In the genomic region with DNA sequence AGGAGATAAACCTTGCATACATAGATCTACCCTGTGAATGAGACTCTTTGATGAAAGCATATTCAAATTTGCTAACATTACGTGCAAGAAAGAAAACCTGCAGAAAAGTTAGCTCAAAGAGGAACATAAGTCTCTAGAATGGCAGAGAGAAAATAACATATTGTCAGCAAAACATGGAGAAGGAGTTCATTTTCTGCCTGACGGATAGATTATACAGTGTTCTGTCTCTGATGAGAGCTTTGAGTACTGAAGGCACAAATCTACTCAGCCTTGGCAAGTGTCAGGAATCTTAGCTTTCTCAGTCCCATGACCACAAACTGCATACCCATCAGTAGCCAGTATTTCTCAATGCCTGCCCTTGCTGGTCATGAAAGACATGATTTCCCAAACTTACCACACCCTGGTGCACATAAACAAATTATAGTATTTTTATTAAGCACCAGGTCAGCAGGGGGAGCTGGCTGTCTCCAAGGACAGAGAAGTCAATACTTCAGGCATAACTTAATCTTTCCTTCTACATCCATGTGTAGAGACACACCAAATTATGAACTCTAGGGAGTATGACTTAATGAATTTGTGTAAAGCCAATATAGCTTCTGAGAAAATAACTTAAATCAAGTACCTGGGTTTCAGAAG, we compare ENCODE assay signal across 21 cellular contexts.
A peak's percentile ranks its signal among the peaks of the same experiment; 100 is the strongest.
DNase-seq lines count a peak whose midpoint lies in the region; ATAC-seq and TF ChIP-seq lines count a peak whose summit lies in the region.
"Had no signal": no experiment of that assay in that cellular context is flagged by ENCODE, and none has a peak within 500 bp of the region (broad histone marks: within the 10 kb centered on the region; RNA-seq: fewer than 3 reads in every experiment).

No MANE protein-coding gene starts in this region.

- ATAC-seq in natural killer cell: no peak
- ATAC-seq: effector memory CD8-positive, alpha-beta T cell; naive thymus-derived CD8-positive, alpha-beta T cell; Panc1; psoas muscle had no signal

- H3K9me3 ChIP-seq in A673 (ENCODE audit: low read depth, low read length, poor library complexity, severe bottlenecking) (no peaks in the 10 kb centered on the region), OCI-LY7 (ENCODE audit: low read length) (no peaks in the 10 kb centered on the region)
- H3K9me3 ChIP-seq: psoas muscle, tibial nerve had no signal

- H3K27me3 Mint-ChIP-seq in natural killer cell (ENCODE audit: low read depth in 2 of 2): no peaks in the 10 kb centered on the region
- H3K27me3 Mint-ChIP-seq: effector memory CD8-positive, alpha-beta T cell; memory B cell; naive thymus-derived CD8-positive, alpha-beta T cell; stimulated activated naive CD8-positive, alpha-beta T cell treated with anti-CD3 and anti-CD28 coated beads, Interleukin-15, Interleukin-2, amounts not matched to agents 100 ng/mL and 50 ng/mL, for 24 hours had no signal

- no peaks in the 10 kb centered on the region for H4K20me1 ChIP-seq in OCI-LY7 (ENCODE audit: insufficient read depth, low read length)

- H3K4me3 ChIP-seq in A673 (ENCODE audit: low read depth, low read length, poor library complexity, severe bottlenecking) (no peak overlapping the region), OCI-LY7 (ENCODE audit: low read depth, low read length, poor library complexity, severe bottlenecking) (no peak overlapping the region), kidney epithelial cell (ENCODE audit: low read depth, low read length) (no peak overlapping the region)
- H3K4me3 ChIP-seq: esophagus squamous epithelium, psoas muscle, tibial nerve had no signal

- peaks cover 5 to 8% of the 10 kb centered on the region in 2 donors for H3K9me3 Mint-ChIP-seq in natural killer cell
- H3K9me3 Mint-ChIP-seq: memory B cell; stimulated activated naive CD8-positive, alpha-beta T cell treated with anti-CD3 and anti-CD28 coated beads, Interleukin-15, Interleukin-2, amounts not matched to agents 100 ng/mL and 50 ng/mL, for 24 hours had no signal

- intact Hi-C loops in A673 (cut with micrococcal nuclease; ENCODE audit: unreplicated experiment) (no loop called here), OCI-LY7 (cut with micrococcal nuclease; ENCODE audit: unreplicated experiment) (no loop called here), natural killer cell (cut with micrococcal nuclease) (no loop called here), head of caudate nucleus (cut with DNase I) (no loop called here)

- DNase-seq in A673 (ENCODE audit: low spot score) (peak; percentile 29), HT-29 (ENCODE audit: low spot score) (peak; percentile 5), OCI-LY7 (ENCODE audit: low spot score) (peak; percentile 8), kidney epithelial cell (ENCODE audit: low read depth) (no peak), natural killer cell (no peak), head of caudate nucleus (no peak)
- DNase-seq in activated CD8-positive, alpha-beta memory T cell treated with anti-CD3 and anti-CD28 coated beads for 24 hours: no peak
- DNase-seq: activated CD4-positive, alpha-beta T cell treated with anti-CD3 and anti-CD28 coated beads, Interleukin-2, amount 50 U/mL, for 4 hours; activated naive CD4-positive, alpha-beta T cell treated with Interleukin-2 at 50 U/mL for 16 hours; COR-L47; effector memory CD8-positive, alpha-beta T cell; esophagus squamous epithelium; naive thymus-derived CD8-positive, alpha-beta T cell; NCI-H748 treated with DMSO at 0.1 percent for 48 hours; psoas muscle; stimulated activated CD4-positive, alpha-beta T cell treated with anti-CD3 and anti-CD28 coated beads, Interleukin-4, amount 100 ng/mL, for 24 hours; T-helper 2 cell had no signal

- no TSS peak for BruUV-seq in A673 (replicated peaks; lab: Mats Ljungman, UMichigan)
- no TSS peak for BruUV-seq in OCI-LY7 (replicated peaks; lab: Mats Ljungman, UMichigan)

- H3K36me3 ChIP-seq in A673 (ENCODE audit: insufficient read depth, low read length, poor library complexity, severe bottlenecking) (no peaks in the 10 kb centered on the region), OCI-LY7 (ENCODE audit: insufficient read depth, low read length) (no peaks in the 10 kb centered on the region), kidney epithelial cell (ENCODE audit: control insufficient read depth, insufficient read depth, low read length) (no peaks in the 10 kb centered on the region)
- H3K36me3 ChIP-seq: esophagus squamous epithelium, tibial nerve had no signal

- H3K9me2 ChIP-seq in OCI-LY7 (ENCODE audit: insufficient read depth, low read length): no peaks in the 10 kb centered on the region

- no peaks in the 10 kb centered on the region for H3K4me1 ChIP-seq in A673 (ENCODE audit: insufficient read depth, low read length, poor library complexity, severe bottlenecking)
- H3K4me1 ChIP-seq in OCI-LY7 (ENCODE audit: insufficient read depth, low read length, poor library complexity, severe bottlenecking): no peaks in the 10 kb centered on the region
- H3K4me1 ChIP-seq: esophagus squamous epithelium, psoas muscle, tibial nerve had no signal

- H3K27ac Mint-ChIP-seq in natural killer cell: no peak overlapping the region
- H3K27ac Mint-ChIP-seq: effector memory CD8-positive, alpha-beta T cell; memory B cell; naive thymus-derived CD8-positive, alpha-beta T cell; stimulated activated naive CD8-positive, alpha-beta T cell treated with anti-CD3 and anti-CD28 coated beads, Interleukin-15, Interleukin-2, amounts not matched to agents 100 ng/mL and 50 ng/mL, for 24 hours had no signal

- no peaks in the 10 kb centered on the region for H3K27me3 ChIP-seq in A673 (replicated peaks; ENCODE audit: insufficient read depth, low read depth, low read length, poor library complexity)
- H3K27me3 ChIP-seq in kidney epithelial cell (ENCODE audit: control insufficient read depth, insufficient read depth, low read length): no peaks in the 10 kb centered on the region
- H3K27me3 ChIP-seq: esophagus squamous epithelium, tibial nerve had no signal

- H3K4me1 Mint-ChIP-seq in natural killer cell: no peaks in the 10 kb centered on the region
- H3K4me1 Mint-ChIP-seq: memory B cell; naive thymus-derived CD8-positive, alpha-beta T cell had no signal

- CTCF ChIA-PET in A673 (lab: Charles Lee) (no interaction called here), OCI-LY7 (lab: Charles Lee; ENCODE audit: unreplicated experiment) (no interaction called here)

- H3K4me3 Mint-ChIP-seq in natural killer cell: no peak overlapping the region
- H3K4me3 Mint-ChIP-seq: effector memory CD8-positive, alpha-beta T cell; memory B cell; naive thymus-derived CD8-positive, alpha-beta T cell; stimulated activated naive CD8-positive, alpha-beta T cell treated with anti-CD3 and anti-CD28 coated beads, Interleukin-15, Interleukin-2, amounts not matched to agents 100 ng/mL and 50 ng/mL, for 24 hours had no signal

- TF ChIP-seq CTCF in A673 (conservative IDR thresholded peaks at IDR 0.05; ENCODE audit: low read depth, low read length) (peak; percentile 45; the same call in 1 of the 2 replicates), OCI-LY7 (conservative IDR thresholded peaks at IDR 0.05; ENCODE audit: low read length) (peak; percentile 56), kidney epithelial cell (IDR thresholded peaks at IDR 0.05; ENCODE audit: insufficient read depth, low read length, poor library complexity, severe bottlenecking) (peak; percentile 13), natural killer cell (IDR thresholded peaks at IDR 0.05) (no peak)

- H3K36me3 Mint-ChIP-seq in natural killer cell: no peaks in the 10 kb centered on the region
- H3K36me3 Mint-ChIP-seq: memory B cell; naive thymus-derived CD8-positive, alpha-beta T cell had no signal

- H3K27ac ChIP-seq in A673 (ENCODE audit: low read depth, low read length, poor library complexity, severe bottlenecking) (no peak overlapping the region), OCI-LY7 (ENCODE audit: low read depth, low read length, poor library complexity, severe bottlenecking) (no peak overlapping the region)
- H3K27ac ChIP-seq: esophagus squamous epithelium, psoas muscle, tibial nerve had no signal

- H2AFZ ChIP-seq in OCI-LY7 (ENCODE audit: low read length): no peak overlapping the region

- POLR2A ChIA-PET in A673 (lab: Charles Lee; ENCODE audit: low non-redundant PET): interaction anchor here (0.6 kb wide), 1 partner anchor 31 kb away, joined by 3 read pairs; no protein-coding TSS in a partner anchor
- POLR2A ChIA-PET in OCI-LY7 (lab: Charles Lee): interaction anchor here (1.8 kb wide), 1 partner anchor 10 kb away, joined by 5 read pairs; no protein-coding TSS in a partner anchor

- no peak overlapping the region for H3K4me2 ChIP-seq in OCI-LY7 (ENCODE audit: low read length)

- H3K79me2 ChIP-seq in OCI-LY7 (ENCODE audit: insufficient read depth, low read depth, low read length): no peaks in the 10 kb centered on the region

Comparison
In these comparisons a context has a peak if more than half of its experiments do, and no peak if none do; other contexts are left out.
1. DNase-seq: peak in A673 (single experiment), HT-29 (single experiment) and OCI-LY7 (single experiment); none in kidney epithelial cell (single experiment), natural killer cell (single experiment), activated CD8-positive, alpha-beta memory T cell treated with anti-CD3 and anti-CD28 coated beads for 24 hours (single experiment) and head of caudate nucleus (0 of 42).